ENCODE assay signal across 1 cellular context in genomic region chr20:33569290-33570094, GRCh38.
TF ChIP-seq lines count a peak whose summit lies in the region.

No MANE protein-coding gene starts in this region.

TF ChIP-seq in H1, 55 proteins besides CTCF, POLR2A, EP300 and RAD21 (continued from another document):
- TF ChIP-seq KDM5A (IDR thresholded peaks at IDR 0.05; ENCODE audit: low read length), result no peak
- TF ChIP-seq SIRT6 (IDR thresholded peaks at IDR 0.05; ENCODE audit: low read length), result no peak
- TF ChIP-seq NRF1 (IDR thresholded peaks at IDR 0.05; ENCODE audit: low read depth, low read length), result no peak
- no peak for TF ChIP-seq ZNF274 (IDR thresholded peaks at IDR 0.05; ENCODE audit: borderline replicate concordance, extremely low read depth, low read length)
- no peak for TF ChIP-seq CHD2 (IDR thresholded peaks at IDR 0.05; ENCODE audit: low read length)
- TF ChIP-seq RBBP5 (IDR thresholded peaks at IDR 0.05; ENCODE audit: borderline replicate concordance, low read depth, low read length), result no peak
- no peak for TF ChIP-seq RNF2 (IDR thresholded peaks at IDR 0.05; ENCODE audit: borderline replicate concordance, low read depth, low read length, missing control alignments, poor library complexity, severe bottlenecking)
